In genomic region chr12:124564232-124564958, GRCh38 we compare ENCODE assay signal across 1 cellular context.
TF ChIP-seq lines count a peak whose summit lies in the region.

No MANE protein-coding gene starts in this region.

TF ChIP-seq in SK-N-SH, 30 proteins besides CTCF, POLR2A, EP300 and RAD21 (continued from another document):
- no peak for TF ChIP-seq EZH2phosphoT487 (IDR thresholded peaks at IDR 0.05; ENCODE audit: borderline replicate concordance, low read depth)
